Comparison of ENCODE assay signal across 8 cellular contexts in the genomic region with DNA sequence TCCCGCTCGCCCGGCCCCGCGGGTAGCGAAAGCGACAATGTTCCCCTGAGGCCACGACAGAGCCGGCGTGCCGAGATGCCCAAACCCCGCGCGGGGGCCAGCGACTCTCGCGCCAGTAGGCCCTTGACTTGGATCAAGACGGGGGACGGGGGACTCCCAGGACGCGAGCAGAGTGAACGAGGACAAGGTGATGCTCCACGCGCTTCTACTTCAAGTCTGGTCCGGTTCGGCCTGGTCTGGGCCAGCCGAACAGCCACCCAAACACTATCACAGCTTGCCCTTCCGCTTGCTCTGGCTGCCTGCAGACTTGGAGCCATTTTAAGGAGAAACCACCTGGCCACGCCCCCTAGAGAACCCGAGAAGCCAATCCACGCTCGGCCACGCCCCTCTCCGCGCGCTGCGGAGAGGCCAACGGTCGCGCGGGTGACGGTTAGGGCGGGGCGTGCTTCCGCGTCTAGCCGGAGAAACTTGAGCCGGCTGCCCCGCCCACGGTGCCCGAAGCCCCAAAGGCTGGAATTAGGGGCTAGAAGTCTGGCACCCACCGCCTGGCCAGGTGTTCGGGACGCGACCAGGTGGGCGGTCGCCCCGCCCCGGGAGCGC. TPM values are rescaled to one million over a fixed set of nuclear protein-coding genes. Genes with fewer than 3 reads are reported as not detected.
A peak's percentile ranks its signal among the peaks of the same experiment; 100 is the strongest.
DNase-seq lines count a peak whose midpoint lies in the region; TF ChIP-seq lines count a peak whose summit lies in the region.

No MANE protein-coding gene starts in this region.

- H3K9ac ChIP-seq in ES-I3 (ENCODE audit: low read depth, low read length) (peak overlapping the region; percentile 98), H9 (ENCODE audit: extremely low read depth, insufficient read length, low read length) (peak overlapping the region; percentile 85)

- no peak overlapping the region for H2AK5ac ChIP-seq in H9 (ENCODE audit: insufficient read length, low read length)

- peak; percentile 98 for DNase-seq in H9
- peak; percentile 95 for DNase-seq in M059J (ENCODE audit: low read depth)
- DNase-seq in activated effector memory CD4-positive, alpha-beta T cell treated with anti-CD3 and anti-CD28 coated beads, Interleukin-2, amount 50 U/mL, for 16 hours, result peak; percentile 99
- DNase-seq in fibroblast of the aortic adventitia (ENCODE audit: low read depth), result peak; percentile 97
- DNase-seq in nephron progenitor cell, result peak; percentile 99

- peak overlapping the region; percentile 53 for H4K5ac ChIP-seq in H9 (ENCODE audit: insufficient read length, low read depth, low read length)

- peaks cover 30 to 47% (median 41%) of the 10 kb centered on the region in 3 experiments for H3K36me3 Mint-ChIP-seq in H9 (ENCODE audit: insufficient read depth in 1 of 3, low read depth in 3 of 3)
- H3K36me3 Mint-ChIP-seq in nephron progenitor cell (ENCODE audit: low read depth), result peaks cover 22% of the 10 kb centered on the region
- peaks cover 37% of the 10 kb centered on the region for H3K36me3 Mint-ChIP-seq in stimulated activated naive CD8-positive, alpha-beta T cell treated with anti-CD3 and anti-CD28 coated beads, Interleukin-15, Interleukin-2, amounts not matched to agents 100 ng/mL and 50 ng/mL, for 24 hours (ENCODE audit: low read depth)

- H2AFZ ChIP-seq in H9 (ENCODE audit: low read length), result no peak overlapping the region

- no peak overlapping the region for H3K27ac ChIP-seq in H9 (ENCODE audit: insufficient read length, low read depth, low read length)

- peaks cover 12% of the 10 kb centered on the region; the same call in 1 of the 2 replicates for H3K4me1 ChIP-seq in ES-I3 (ENCODE audit: insufficient read depth, low read length)
- no peaks in the 10 kb centered on the region for H3K4me1 ChIP-seq in H9 (ENCODE audit: insufficient read depth, low read length)

- H3K9me3 Mint-ChIP-seq in H9 (no peaks in the 10 kb centered on the region), nephron progenitor cell (no peaks in the 10 kb centered on the region)
- no peaks in the 10 kb centered on the region for H3K9me3 Mint-ChIP-seq in stimulated activated naive CD8-positive, alpha-beta T cell treated with anti-CD3 and anti-CD28 coated beads, Interleukin-15, Interleukin-2, amounts not matched to agents 100 ng/mL and 50 ng/mL, for 24 hours

- H3K27ac Mint-ChIP-seq in H9 (peak overlapping the region; percentile 93 to 98 (median 98)), nephron progenitor cell (peak overlapping the region; percentile 98)
- H3K27ac Mint-ChIP-seq in stimulated activated naive CD8-positive, alpha-beta T cell treated with anti-CD3 and anti-CD28 coated beads, Interleukin-15, Interleukin-2, amounts not matched to agents 100 ng/mL and 50 ng/mL, for 24 hours, result peak overlapping the region; percentile 95

- H3K4ac ChIP-seq in H9 (ENCODE audit: low read depth, low read length), result peak overlapping the region; percentile 55

- H4K8ac ChIP-seq in H9 (replicated peaks; ENCODE audit: insufficient read length, low read depth, low read length), result no peak overlapping the region

- H4K20me1 ChIP-seq in H9 (ENCODE audit: control insufficient read depth, insufficient read depth, insufficient read length), result peaks cover 2% of the 10 kb centered on the region

- H3K9me3 ChIP-seq in ES-I3 (ENCODE audit: control insufficient read depth, insufficient read depth, low read length) (no peaks in the 10 kb centered on the region), H9 (ENCODE audit: control insufficient read depth, low read depth, low read length) (no peaks in the 10 kb centered on the region)

- H3K27me3 Mint-ChIP-seq in H9 (ENCODE audit: low read depth) (no peaks in the 10 kb centered on the region; the same call in 1 of the 2 replicates), nephron progenitor cell (ENCODE audit: low read depth, poor library complexity) (no peaks in the 10 kb centered on the region)
- H3K27me3 Mint-ChIP-seq in stimulated activated naive CD8-positive, alpha-beta T cell treated with anti-CD3 and anti-CD28 coated beads, Interleukin-15, Interleukin-2, amounts not matched to agents 100 ng/mL and 50 ng/mL, for 24 hours, result no peaks in the 10 kb centered on the region

- WGBS in H9 (ENCODE audit: extremely low coverage, insufficient read length, low lambda C conversion rate), result no CpG with 5 or more reads among the region's 60 CpGs

- no peak overlapping the region for H3K56ac ChIP-seq in H9 (ENCODE audit: insufficient read length, low read depth, low read length)

- H3K36me3 ChIP-seq in ES-I3 (ENCODE audit: insufficient read depth, low read length), result peaks cover 23% of the 10 kb centered on the region

- H3K4me3 ChIP-seq in fibroblast of the aortic adventitia (ENCODE audit: low read depth, low read length), result peak overlapping the region; percentile 92

- TF ChIP-seq POLR2A in Raji (IDR thresholded peaks at IDR 0.05; ENCODE audit: insufficient read depth, low read depth, low read length), result peak; percentile 100

- no peak overlapping the region for H2BK120ac ChIP-seq in H9 (ENCODE audit: low read depth, low read length, poor library complexity, severe bottlenecking)

- peak overlapping the region; percentile 34 for H4K91ac ChIP-seq in H9 (ENCODE audit: insufficient read length, low read depth, low read length)

- H3K18ac ChIP-seq in H9 (ENCODE audit: insufficient read length, low read depth, low read length), result peak overlapping the region; percentile 92

- no peaks in the 10 kb centered on the region for H3K79me2 ChIP-seq in H9 (ENCODE audit: insufficient read depth, low read length)

- H2BK20ac ChIP-seq in H9 (ENCODE audit: low read depth, low read length, poor library complexity, severe bottlenecking), result no peak overlapping the region

- H3K23ac ChIP-seq in H9 (ENCODE audit: insufficient read length, low read depth, low read length), result no peak overlapping the region

- H3T11ph ChIP-seq in H9 (ENCODE audit: low read length), result no peak overlapping the region

- H2BK5ac ChIP-seq in H9 (ENCODE audit: insufficient read length, low read length), result no peak overlapping the region

- peaks cover 22% of the 10 kb centered on the region for H3K23me2 ChIP-seq in H9 (ENCODE audit: insufficient read length, low read depth, low read length, poor library complexity, severe bottlenecking)

- H3K4me2 ChIP-seq in H9 (ENCODE audit: insufficient read depth, insufficient read length, low read length), result peak overlapping the region; percentile 88

- no peaks in the 10 kb centered on the region for H3K79me1 ChIP-seq in H9 (ENCODE audit: insufficient read depth, low read depth, low read length, poor library complexity, severe bottlenecking)

- no peak for TF ChIP-seq CTCF in H9 (conservative IDR thresholded peaks at IDR 0.05)
- no peak for TF ChIP-seq CTCF in fibroblast of the aortic adventitia (IDR thresholded peaks at IDR 0.05; ENCODE audit: insufficient read depth, low read length)
- no peak for TF ChIP-seq CTCF in nephron progenitor cell (IDR thresholded peaks at IDR 0.05)

- H2BK12ac ChIP-seq in H9 (ENCODE audit: insufficient read length, low read depth, low read length), result no peak overlapping the region

- H3K4me1 Mint-ChIP-seq in H9, result peaks cover 23 to 24% of the 10 kb centered on the region in 2 experiments
- H3K4me1 Mint-ChIP-seq in nephron progenitor cell, result peaks cover 42% of the 10 kb centered on the region
- peaks cover 61% of the 10 kb centered on the region for H3K4me1 Mint-ChIP-seq in stimulated activated naive CD8-positive, alpha-beta T cell treated with anti-CD3 and anti-CD28 coated beads, Interleukin-15, Interleukin-2, amounts not matched to agents 100 ng/mL and 50 ng/mL, for 24 hours (ENCODE audit: low read depth)

- H2BK15ac ChIP-seq in H9 (ENCODE audit: low read depth, low read length), result no peak overlapping the region; the same call in 1 of the 2 replicates

- H3K4me3 Mint-ChIP-seq in H9, result peak overlapping the region; percentile 91 to 95
- peak overlapping the region; percentile 96 for H3K4me3 Mint-ChIP-seq in nephron progenitor cell
- H3K4me3 Mint-ChIP-seq in stimulated activated naive CD8-positive, alpha-beta T cell treated with anti-CD3 and anti-CD28 coated beads, Interleukin-15, Interleukin-2, amounts not matched to agents 100 ng/mL and 50 ng/mL, for 24 hours, result peak overlapping the region; percentile 91

- H3K14ac ChIP-seq in H9 (ENCODE audit: insufficient read depth, low read length), result peak overlapping the region; percentile 88

- H3K27me3 ChIP-seq in H9 (ENCODE audit: insufficient read depth, low read length), result no peaks in the 10 kb centered on the region

RNA-seq across cellular contexts. Expression of a gene that starts 0.6 kb away (rescaled TPM):
- 39.9 and 40.7 TPM in 2 replicates for total RNA-seq in H9 (2021)
- total RNA-seq in M059J (2014; rRNA removed; shearing (Covaris generic)), result 174 and 181 TPM in 2 replicates
- total RNA-seq in fibroblast of the aortic adventitia (ENCODE audit: low replicate concordance), result 22.1 and 41.0 TPM in 2 replicates

RNA-seq across cellular contexts. Expression of a gene that starts 2.9 kb away (rescaled TPM):
- total RNA-seq in H9 (2021) (27.1 and 32.3 TPM in 2 replicates), fibroblast of the aortic adventitia (ENCODE audit: low replicate concordance) (32.6 and 46.4 TPM in 2 replicates)
- total RNA-seq in M059J (2014; rRNA removed; shearing (Covaris generic)), result 23.2 and 23.6 TPM in 2 replicates

RNA-seq across cellular contexts. Expression of a gene that starts 7.9 kb away (rescaled TPM):
- total RNA-seq in H9 (2021) (408 and 414 TPM in 2 replicates), fibroblast of the aortic adventitia (ENCODE audit: low replicate concordance) (313 and 402 TPM in 2 replicates)
- 112 and 119 TPM in 2 replicates for total RNA-seq in M059J (2014; rRNA removed; shearing (Covaris generic))

RNA-seq across cellular contexts. Expression of a gene that starts 14.1 kb away (rescaled TPM):
- 282 and 298 TPM in 2 replicates for total RNA-seq in H9 (2021)
- 27.0 and 39.0 TPM in 2 replicates for total RNA-seq in M059J (2014; rRNA removed; shearing (Covaris generic))
- 65.4 and 99.8 TPM in 2 replicates for total RNA-seq in fibroblast of the aortic adventitia (ENCODE audit: low replicate concordance)

RNA-seq across cellular contexts. Expression of a gene that starts 31.3 kb away (rescaled TPM):
- 34.5 and 36.0 TPM in 2 replicates for total RNA-seq in H9 (2021)
- total RNA-seq in M059J (2014; rRNA removed; shearing (Covaris generic)), result 13.3 and 25.7 TPM in 2 replicates
- 22.2 and 49.1 TPM in 2 replicates for total RNA-seq in fibroblast of the aortic adventitia (ENCODE audit: low replicate concordance)
